2 cellular contexts compared by ENCODE assay signal in genomic region chr17:19274893-19275292, GRCh38.
TF ChIP-seq lines count a peak whose summit lies in the region.

No MANE protein-coding gene starts in this region.

TF ChIP-seq in H1, 55 proteins besides CTCF, POLR2A, EP300 and RAD21:
- TF ChIP-seq CTBP2 (IDR thresholded peaks at IDR 0.05; ENCODE audit: borderline replicate concordance, insufficient read depth, insufficient read length, low read length) (no peak), CHD1 (IDR thresholded peaks at IDR 0.05; ENCODE audit: low read depth, low read length) (no peak), RXRA (IDR thresholded peaks at IDR 0.05; ENCODE audit: insufficient read depth, low read depth, low read length) (no peak), SAP30 (IDR thresholded peaks at IDR 0.05; ENCODE audit: insufficient read depth, insufficient replicate concordance, low read length) (no peak), KDM4A (IDR thresholded peaks at IDR 0.05; ENCODE audit: low read depth, low read length, severe bottlenecking) (no peak), RBBP5 (IDR thresholded peaks at IDR 0.05; ENCODE audit: borderline replicate concordance, low read depth, low read length) (no peak), HDAC6 (IDR thresholded peaks at IDR 0.05; ENCODE audit: low read depth, low read length) (no peak), CBX5 (IDR thresholded peaks at IDR 0.05; ENCODE audit: low read depth, low read length) (no peak), NRF1 (IDR thresholded peaks at IDR 0.05; ENCODE audit: low read depth, low read length) (no peak), JUND (IDR thresholded peaks at IDR 0.05; ENCODE audit: low read length) (no peak), TAF7 (optimal IDR thresholded peaks at IDR 0.05; ENCODE audit: borderline replicate concordance, low read depth, low read length) (no peak), SP4 (IDR thresholded peaks at IDR 0.05; ENCODE audit: low read length) (no peak), GTF2F1 (IDR thresholded peaks at IDR 0.05; ENCODE audit: borderline replicate concordance, low read depth, low read length) (no peak)
- TF ChIP-seq, protein P1, sequence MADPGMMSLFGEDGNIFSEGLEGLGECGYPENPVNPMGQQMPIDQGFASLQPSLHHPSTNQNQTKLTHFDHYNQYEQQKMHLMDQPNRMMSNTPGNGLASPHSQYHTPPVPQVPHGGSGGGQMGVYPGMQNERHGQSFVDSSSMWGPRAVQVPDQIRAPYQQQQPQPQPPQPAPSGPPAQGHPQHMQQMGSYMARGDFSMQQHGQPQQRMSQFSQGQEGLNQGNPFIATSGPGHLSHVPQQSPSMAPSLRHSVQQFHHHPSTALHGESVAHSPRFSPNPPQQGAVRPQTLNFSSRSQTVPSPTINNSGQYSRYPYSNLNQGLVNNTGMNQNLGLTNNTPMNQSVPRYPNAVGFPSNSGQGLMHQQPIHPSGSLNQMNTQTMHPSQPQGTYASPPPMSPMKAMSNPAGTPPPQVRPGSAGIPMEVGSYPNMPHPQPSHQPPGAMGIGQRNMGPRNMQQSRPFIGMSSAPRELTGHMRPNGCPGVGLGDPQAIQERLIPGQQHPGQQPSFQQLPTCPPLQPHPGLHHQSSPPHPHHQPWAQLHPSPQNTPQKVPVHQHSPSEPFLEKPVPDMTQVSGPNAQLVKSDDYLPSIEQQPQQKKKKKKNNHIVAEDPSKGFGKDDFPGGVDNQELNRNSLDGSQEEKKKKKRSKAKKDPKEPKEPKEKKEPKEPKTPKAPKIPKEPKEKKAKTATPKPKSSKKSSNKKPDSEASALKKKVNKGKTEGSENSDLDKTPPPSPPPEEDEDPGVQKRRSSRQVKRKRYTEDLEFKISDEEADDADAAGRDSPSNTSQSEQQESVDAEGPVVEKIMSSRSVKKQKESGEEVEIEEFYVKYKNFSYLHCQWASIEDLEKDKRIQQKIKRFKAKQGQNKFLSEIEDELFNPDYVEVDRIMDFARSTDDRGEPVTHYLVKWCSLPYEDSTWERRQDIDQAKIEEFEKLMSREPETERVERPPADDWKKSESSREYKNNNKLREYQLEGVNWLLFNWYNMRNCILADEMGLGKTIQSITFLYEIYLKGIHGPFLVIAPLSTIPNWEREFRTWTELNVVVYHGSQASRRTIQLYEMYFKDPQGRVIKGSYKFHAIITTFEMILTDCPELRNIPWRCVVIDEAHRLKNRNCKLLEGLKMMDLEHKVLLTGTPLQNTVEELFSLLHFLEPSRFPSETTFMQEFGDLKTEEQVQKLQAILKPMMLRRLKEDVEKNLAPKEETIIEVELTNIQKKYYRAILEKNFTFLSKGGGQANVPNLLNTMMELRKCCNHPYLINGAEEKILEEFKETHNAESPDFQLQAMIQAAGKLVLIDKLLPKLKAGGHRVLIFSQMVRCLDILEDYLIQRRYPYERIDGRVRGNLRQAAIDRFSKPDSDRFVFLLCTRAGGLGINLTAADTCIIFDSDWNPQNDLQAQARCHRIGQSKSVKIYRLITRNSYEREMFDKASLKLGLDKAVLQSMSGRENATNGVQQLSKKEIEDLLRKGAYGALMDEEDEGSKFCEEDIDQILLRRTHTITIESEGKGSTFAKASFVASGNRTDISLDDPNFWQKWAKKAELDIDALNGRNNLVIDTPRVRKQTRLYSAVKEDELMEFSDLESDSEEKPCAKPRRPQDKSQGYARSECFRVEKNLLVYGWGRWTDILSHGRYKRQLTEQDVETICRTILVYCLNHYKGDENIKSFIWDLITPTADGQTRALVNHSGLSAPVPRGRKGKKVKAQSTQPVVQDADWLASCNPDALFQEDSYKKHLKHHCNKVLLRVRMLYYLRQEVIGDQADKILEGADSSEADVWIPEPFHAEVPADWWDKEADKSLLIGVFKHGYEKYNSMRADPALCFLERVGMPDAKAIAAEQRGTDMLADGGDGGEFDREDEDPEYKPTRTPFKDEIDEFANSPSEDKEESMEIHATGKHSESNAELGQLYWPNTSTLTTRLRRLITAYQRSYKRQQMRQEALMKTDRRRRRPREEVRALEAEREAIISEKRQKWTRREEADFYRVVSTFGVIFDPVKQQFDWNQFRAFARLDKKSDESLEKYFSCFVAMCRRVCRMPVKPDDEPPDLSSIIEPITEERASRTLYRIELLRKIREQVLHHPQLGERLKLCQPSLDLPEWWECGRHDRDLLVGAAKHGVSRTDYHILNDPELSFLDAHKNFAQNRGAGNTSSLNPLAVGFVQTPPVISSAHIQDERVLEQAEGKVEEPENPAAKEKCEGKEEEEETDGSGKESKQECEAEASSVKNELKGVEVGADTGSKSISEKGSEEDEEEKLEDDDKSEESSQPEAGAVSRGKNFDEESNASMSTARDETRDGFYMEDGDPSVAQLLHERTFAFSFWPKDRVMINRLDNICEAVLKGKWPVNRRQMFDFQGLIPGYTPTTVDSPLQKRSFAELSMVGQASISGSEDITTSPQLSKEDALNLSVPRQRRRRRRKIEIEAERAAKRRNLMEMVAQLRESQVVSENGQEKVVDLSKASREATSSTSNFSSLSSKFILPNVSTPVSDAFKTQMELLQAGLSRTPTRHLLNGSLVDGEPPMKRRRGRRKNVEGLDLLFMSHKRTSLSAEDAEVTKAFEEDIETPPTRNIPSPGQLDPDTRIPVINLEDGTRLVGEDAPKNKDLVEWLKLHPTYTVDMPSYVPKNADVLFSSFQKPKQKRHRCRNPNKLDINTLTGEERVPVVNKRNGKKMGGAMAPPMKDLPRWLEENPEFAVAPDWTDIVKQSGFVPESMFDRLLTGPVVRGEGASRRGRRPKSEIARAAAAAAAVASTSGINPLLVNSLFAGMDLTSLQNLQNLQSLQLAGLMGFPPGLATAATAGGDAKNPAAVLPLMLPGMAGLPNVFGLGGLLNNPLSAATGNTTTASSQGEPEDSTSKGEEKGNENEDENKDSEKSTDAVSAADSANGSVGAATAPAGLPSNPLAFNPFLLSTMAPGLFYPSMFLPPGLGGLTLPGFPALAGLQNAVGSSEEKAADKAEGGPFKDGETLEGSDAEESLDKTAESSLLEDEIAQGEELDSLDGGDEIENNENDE (IDR thresholded peaks at IDR 0.05; ENCODE audit: insufficient replicate concordance, low read length) = no peak
- TF ChIP-seq, protein P2, sequence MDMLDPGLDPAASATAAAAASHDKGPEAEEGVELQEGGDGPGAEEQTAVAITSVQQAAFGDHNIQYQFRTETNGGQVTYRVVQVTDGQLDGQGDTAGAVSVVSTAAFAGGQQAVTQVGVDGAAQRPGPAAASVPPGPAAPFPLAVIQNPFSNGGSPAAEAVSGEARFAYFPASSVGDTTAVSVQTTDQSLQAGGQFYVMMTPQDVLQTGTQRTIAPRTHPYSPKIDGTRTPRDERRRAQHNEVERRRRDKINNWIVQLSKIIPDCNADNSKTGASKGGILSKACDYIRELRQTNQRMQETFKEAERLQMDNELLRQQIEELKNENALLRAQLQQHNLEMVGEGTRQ (IDR thresholded peaks at IDR 0.05; ENCODE audit: low read length) = no peak

TF ChIP-seq in GM12891, 5 proteins besides CTCF, POLR2A, EP300 and RAD21:
- no peak for TF ChIP-seq TAF1 (IDR thresholded peaks at IDR 0.05; ENCODE audit: low read depth, low read length)
- no peak for TF ChIP-seq SPI1 (IDR thresholded peaks at IDR 0.05; ENCODE audit: low read depth, low read length)
- TF ChIP-seq PAX5 (IDR thresholded peaks at IDR 0.05; ENCODE audit: insufficient read depth, low read length, severe bottlenecking) = no peak
- no peak for TF ChIP-seq POU2F2 (IDR thresholded peaks at IDR 0.05; ENCODE audit: low read depth, low read length)
- TF ChIP-seq POLR2AphosphoS5 (IDR thresholded peaks at IDR 0.05; ENCODE audit: low read depth, low read length) = no peak
